28 cellular contexts compared by ENCODE assay signal in the genomic region with DNA sequence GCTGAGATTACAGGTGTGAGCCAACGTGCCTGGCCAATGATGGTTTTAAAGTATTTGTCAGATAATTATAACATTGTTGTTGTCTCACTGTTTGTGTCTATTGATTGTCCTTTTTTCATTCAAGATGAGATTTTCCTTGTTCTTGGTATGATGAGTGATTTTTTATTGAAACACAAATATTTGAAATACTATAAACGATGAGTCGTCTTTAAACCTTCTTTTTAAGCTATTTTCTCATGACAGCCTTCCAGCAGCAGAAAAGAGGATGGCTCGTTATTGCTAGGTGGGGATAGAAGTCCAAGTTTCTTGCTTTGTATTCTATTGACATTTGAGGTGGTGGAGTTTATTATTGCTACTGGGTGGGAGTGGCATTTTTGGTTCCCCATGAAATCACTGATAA.
DNase-seq lines count a peak whose midpoint lies in the region; ATAC-seq, FAIRE-seq and TF ChIP-seq lines count a peak whose summit lies in the region.
"Had no signal": no experiment of that assay in that cellular context is flagged by ENCODE, and none has a peak within 500 bp of the region (broad histone marks: within the 10 kb centered on the region; RNA-seq: fewer than 3 reads in every experiment).

No MANE protein-coding gene starts in this region.

- H3K4me3 ChIP-seq in A549 (no peak overlapping the region), Karpas-422 (ENCODE audit: low read length) (no peak overlapping the region)
- H3K4me3 ChIP-seq: BLaER1; BLaER1 treated with 17β-estradiol and CSF1 and Interleukin-3, amounts not matched to agents 10 nM and 100 nM had no signal

- H4K20me1 ChIP-seq in Karpas-422 (ENCODE audit: insufficient read depth, low read depth, low read length) = no peaks in the 10 kb centered on the region
- H4K20me1 ChIP-seq: BLaER1; BLaER1 treated with 17β-estradiol and CSF1 and Interleukin-3, amounts not matched to agents 10 nM and 100 nM had no signal

- WGBS in A549 (ENCODE audit: missing lambda C conversion rate) = 16% methylated on average over 4 of the region's 4 CpGs

- no peak for TF ChIP-seq EP300 in A549 (IDR thresholded peaks at IDR 0.05)

- H3K4me2 ChIP-seq in A549 (no peak overlapping the region), Karpas-422 (ENCODE audit: low read depth, low read length, poor library complexity, severe bottlenecking) (no peak overlapping the region)
- H3K4me2 ChIP-seq: BLaER1; BLaER1 treated with 17β-estradiol and CSF1 and Interleukin-3, amounts not matched to agents 10 nM and 100 nM had no signal

- H3K9me2 ChIP-seq in Karpas-422 (replicated peaks; ENCODE audit: insufficient read depth, low read length) = no peaks in the 10 kb centered on the region

- no peak overlapping the region for H2AFZ ChIP-seq in Karpas-422 (ENCODE audit: low read length)

- no peaks in the 10 kb centered on the region for H3K79me2 ChIP-seq in Karpas-422 (ENCODE audit: low read length)

- TF ChIP-seq CTCF in A549 (IDR thresholded peaks at IDR 0.05) = no peak

- H3K27ac ChIP-seq in A549 (no peak overlapping the region), Karpas-422 (ENCODE audit: low read length) (no peak overlapping the region)
- H3K27ac ChIP-seq: 22Rv1; BLaER1; BLaER1 treated with 17β-estradiol and CSF1 and Interleukin-3, amounts not matched to agents 10 nM and 100 nM; C4-2B had no signal

- CTCF ChIA-PET in A549 (lab: Yijun Ruan, JAX) = interaction anchor here (1.2 to 1.6 kb wide), 3 partner anchors 11 to 46 kb away, joined by 3 to 6 read pairs (median 3); no protein-coding TSS in a partner anchor

- FAIRE-seq in A549 (lab: Jason Lieb, UNC) = no peak
- FAIRE-seq: A204.1, D721Med had no signal

- no peaks in the 10 kb centered on the region for H3K4me1 ChIP-seq in A549
- no peaks in the 10 kb centered on the region for H3K4me1 ChIP-seq in Karpas-422 (ENCODE audit: low read length)
- H3K4me1 ChIP-seq: BE2C; BLaER1; BLaER1 treated with 17β-estradiol and CSF1 and Interleukin-3, amounts not matched to agents 10 nM and 100 nM; Caco-2 had no signal

- no peaks in the 10 kb centered on the region for H3K27me3 ChIP-seq in Karpas-422 (ENCODE audit: low read length)
- H3K27me3 ChIP-seq: BE2C; BLaER1; BLaER1 treated with 17β-estradiol and CSF1 and Interleukin-3, amounts not matched to agents 10 nM and 100 nM had no signal

- no peak for ATAC-seq in A549
- ATAC-seq: CD8-positive, alpha-beta T cell had no signal

- no peak for TF ChIP-seq RAD21 in A549 (conservative IDR thresholded peaks at IDR 0.05 in 1 of 2, IDR thresholded peaks at IDR 0.05 in 1 of 2)

- peaks cover 14% of the 10 kb centered on the region; the same call in 2 of the 3 replicates for H3K9me3 ChIP-seq in A549
- no peaks in the 10 kb centered on the region for H3K9me3 ChIP-seq in Karpas-422 (ENCODE audit: low read length)
- H3K9me3 ChIP-seq: BE2C, BLaER1, Caco-2 had no signal

- DNase-seq in A549 (ENCODE audit: low read depth in 1 of 2, low spot score in 1 of 2) (peak in 1 of 2 experiments; percentile 9), Karpas-422 (no peak)
- DNase-seq: 8988T; ACHN; AML-193; BE2C; C1 segment of cervical spinal cord; Caco-2; Calu3; CD4-positive, alpha-beta memory T cell; CD4-positive, alpha-beta T cell; CD4-positive, CD25-positive, alpha-beta regulatory T cell; CD8-positive, alpha-beta memory T cell; CD8-positive, alpha-beta T cell; COR-L47; DMS 273 treated with DMSO at 0.1 percent for 48 hours; DMS153; DMS53; DMS79; DMS79 treated with DMSO at 0.1 percent for 48 hours; DND-41; EL had no signal

- H3K36me3 ChIP-seq in Karpas-422 (ENCODE audit: insufficient read depth, low read length) = no peaks in the 10 kb centered on the region
- H3K36me3 ChIP-seq: BE2C; BLaER1; BLaER1 treated with 17β-estradiol and CSF1 and Interleukin-3, amounts not matched to agents 10 nM and 100 nM had no signal

- TF ChIP-seq POLR2A in A549 (IDR thresholded peaks at IDR 0.05; ENCODE audit: low read length) = no peak

- POLR2A ChIA-PET in A549 (lab: Yijun Ruan, JAX) = no interaction called here

- H3K9ac ChIP-seq in Karpas-422 (ENCODE audit: low read length) = no peak overlapping the region
- H3K9ac ChIP-seq: BLaER1; BLaER1 treated with 17β-estradiol and CSF1 and Interleukin-3, amounts not matched to agents 10 nM and 100 nM had no signal

TF ChIP-seq in A549, 52 proteins besides CTCF, POLR2A, EP300 and RAD21:
- TF ChIP-seq, protein P1, sequence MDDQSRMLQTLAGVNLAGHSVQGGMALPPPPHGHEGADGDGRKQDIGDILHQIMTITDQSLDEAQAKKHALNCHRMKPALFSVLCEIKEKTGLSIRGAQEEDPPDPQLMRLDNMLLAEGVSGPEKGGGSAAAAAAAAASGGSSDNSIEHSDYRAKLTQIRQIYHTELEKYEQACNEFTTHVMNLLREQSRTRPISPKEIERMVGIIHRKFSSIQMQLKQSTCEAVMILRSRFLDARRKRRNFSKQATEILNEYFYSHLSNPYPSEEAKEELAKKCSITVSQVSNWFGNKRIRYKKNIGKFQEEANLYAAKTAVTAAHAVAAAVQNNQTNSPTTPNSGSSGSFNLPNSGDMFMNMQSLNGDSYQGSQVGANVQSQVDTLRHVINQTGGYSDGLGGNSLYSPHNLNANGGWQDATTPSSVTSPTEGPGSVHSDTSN (IDR thresholded peaks at IDR 0.05) = no peak
- TF ChIP-seq MAFK (IDR thresholded peaks at IDR 0.05; ENCODE audit: partially characterized antibody) = peak; percentile 66
- TF ChIP-seq FOSL2 (IDR thresholded peaks at IDR 0.05) = no peak
- TF ChIP-seq FOSL2 (CRISPR knock-in tag; IDR thresholded peaks at IDR 0.05) = peak; percentile 72
